In the genomic region with DNA sequence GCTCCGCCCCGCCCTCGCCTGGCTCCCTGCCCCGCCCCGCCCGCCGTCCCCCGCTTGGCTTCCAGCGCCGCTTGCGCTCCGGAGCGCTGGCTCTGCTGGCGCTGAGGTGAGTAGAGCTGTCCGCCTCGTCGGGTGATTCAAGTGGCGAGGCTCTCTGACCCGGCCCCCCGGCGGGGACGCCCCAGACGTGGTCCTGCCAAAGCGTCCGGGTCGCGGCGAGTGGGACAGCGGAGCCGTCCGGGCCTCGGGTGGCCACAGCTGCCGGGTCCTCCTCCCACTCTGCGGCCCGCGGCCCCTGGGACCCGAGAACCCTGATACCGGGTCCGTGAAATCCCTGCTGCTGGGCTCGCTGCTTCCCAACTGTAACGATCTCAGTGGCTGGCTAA, we compare ENCODE assay signal across 8 cellular contexts. TPM values are rescaled to one million over a fixed set of nuclear protein-coding genes. Genes with fewer than 3 reads are reported as not detected.
DNase-seq lines count a peak whose midpoint lies in the region; ATAC-seq and FAIRE-seq lines count a peak whose summit lies in the region.

A gene (plus strand): TSS at position 46 of the 386 bp plus-strand sequence. CDS start 4,477 bp downstream, outside the sequence.

- H3K4me3 ChIP-seq in GM08714 (ENCODE audit: low read length) (peak within 1 kb of the TSS; percentile 99), iPS-15b (ENCODE audit: low read depth, low read length) (peak within 1 kb of the TSS; percentile 88), small intestine (ENCODE audit: low read depth in 1 of 2, low read length in 2 of 2) (peak within 1 kb of the TSS; percentile 83 to 94)

- H3K27ac ChIP-seq in small intestine (ENCODE audit: low read depth in 1 of 2, low read length in 1 of 2) = peak within 1 kb of the TSS; percentile 95 to 97

- H3K9me3 ChIP-seq in iPS-15b (ENCODE audit: control insufficient read depth, insufficient read depth, low read length) = no peaks in the 10 kb centered on the region
- H3K9me3 ChIP-seq in small intestine (ENCODE audit: control insufficient read depth, low read depth) = no peaks in the 10 kb centered on the region

- peak within 1 kb of the TSS; percentile 86 for H3K9ac ChIP-seq in iPS-15b (ENCODE audit: low read depth, low read length)

- DNase-seq in amniotic epithelial cell (ENCODE audit: low read depth) (peak; percentile 26), small intestine (no peak), NCI-H774 (lab: John Stamatoyannopoulos, UW) (no peak), DMS114 treated with DMSO at 0.1 percent for 48 hours (lab: John Stamatoyannopoulos, UW; ENCODE audit: unreplicated experiment) (no peak)
- DNase-seq in activated effector memory CD4-positive, alpha-beta T cell treated with Interleukin-2 at 50 U/mL for 16 hours = no peak

- H3K4me1 ChIP-seq in iPS-15b (ENCODE audit: control insufficient read depth, insufficient read depth, low read length) (no peaks in the 10 kb centered on the region), small intestine (ENCODE audit: control insufficient read depth in 2 of 2, insufficient read depth in 1 of 2, low read depth in 1 of 2, low read length in 1 of 2) (peaks cover 0 to 10% of the 10 kb centered on the region in 2 donors)

- H3K27me3 ChIP-seq in iPS-15b (ENCODE audit: control insufficient read depth, insufficient read depth, low read length) (peaks cover 6% of the 10 kb centered on the region), small intestine (ENCODE audit: control insufficient read depth in 2 of 2, insufficient read depth in 2 of 2, low read length in 2 of 2) (no peaks in the 10 kb centered on the region)

- peak; percentile 71 for ATAC-seq in HG03439 (IDR thresholded peaks at IDR 0.05; ENCODE audit: unreplicated experiment)

- H3K36me3 ChIP-seq in iPS-15b (ENCODE audit: control insufficient read depth, insufficient read depth, low read length) = no peaks in the 10 kb centered on the region
- H3K36me3 ChIP-seq in small intestine (ENCODE audit: control insufficient read depth in 2 of 2, insufficient read depth in 2 of 2, low read length in 2 of 2) = no peaks in the 10 kb centered on the region

- no peak for FAIRE-seq in small intestine (lab: Jason Lieb, UNC)

- WGBS in small intestine, 3 donors = 0 to 1% (median 1%) methylated on average over 19 to 41 of the region's 41 CpGs

RNA-seq across cellular contexts. Expression of the gene that starts here (rescaled TPM):
- polyA plus RNA-seq in small intestine = 10 to 100 TPM; 23.7 to 37.3 (median 36.5) TPM
